ENCODE assay signal across 1 cellular context in genomic region chr20:32581839-32582658, GRCh38.
A peak's percentile ranks its signal among the peaks of the same experiment; 100 is the strongest.
TF ChIP-seq lines count a peak whose summit lies in the region.

No MANE protein-coding gene starts in this region.

TF ChIP-seq in HEK293, 187 proteins besides CTCF, POLR2A, EP300 and RAD21 (continued from another document):
- TF ChIP-seq ZNF76 (tag by site-specific recombination; IDR thresholded peaks at IDR 0.05; ENCODE audit: borderline replicate concordance, low read depth) = no peak
- TF ChIP-seq ZNF654 (tag by site-specific recombination; IDR thresholded peaks at IDR 0.05; ENCODE audit: low read depth) = no peak
- TF ChIP-seq SCRT1 (tag by site-specific recombination; IDR thresholded peaks at IDR 0.05; ENCODE audit: borderline replicate concordance) = no peak
- TF ChIP-seq MZF1 (tag by site-specific recombination; IDR thresholded peaks at IDR 0.05; ENCODE audit: borderline replicate concordance) = no peak
- TF ChIP-seq ZNF24 (tag by site-specific recombination; IDR thresholded peaks at IDR 0.05) = no peak
- TF ChIP-seq WT1 (tag by site-specific recombination; IDR thresholded peaks at IDR 0.05) = no peak
- no peak for TF ChIP-seq ZNF202 (tag by site-specific recombination; IDR thresholded peaks at IDR 0.05; ENCODE audit: borderline replicate concordance)
- TF ChIP-seq PATZ1 (tag by site-specific recombination; IDR thresholded peaks at IDR 0.05) = no peak
- no peak for TF ChIP-seq ZNF837 (tag by site-specific recombination; IDR thresholded peaks at IDR 0.05)
- TF ChIP-seq ZNF791 (tag by site-specific recombination; IDR thresholded peaks at IDR 0.05) = no peak
- TF ChIP-seq ZNF223 (tag by site-specific recombination; IDR thresholded peaks at IDR 0.05) = peak; percentile 87
- TF ChIP-seq BCL6B (tag by site-specific recombination; IDR thresholded peaks at IDR 0.05) = no peak
TF ChIP-seq in HEK293: peak in this region for 7.
